ENCODE assay signal across 21 cellular contexts in genomic region chr6:48826318-48826595, GRCh38.
DNase-seq lines count a peak whose midpoint lies in the region; ATAC-seq, FAIRE-seq and TF ChIP-seq lines count a peak whose summit lies in the region.
"Had no signal": no experiment of that assay in that cellular context is flagged by ENCODE, and none has a peak within 500 bp of the region (broad histone marks: within the 10 kb centered on the region; RNA-seq: fewer than 3 reads in every experiment).

No MANE protein-coding gene starts in this region.

- TF ChIP-seq RAD21 in HCT116 (IDR thresholded peaks at IDR 0.05; ENCODE audit: low read depth) = no peak

- dilution Hi-C loops in endothelial cell of umbilical vein (cut with MboI; ENCODE audit: extremely low pct_ligation_motif_present, low sequenced_read_pairs) = no loop called here

- peaks cover 2% of the 10 kb centered on the region for H3K36me3 Mint-ChIP-seq in osteocyte (ENCODE audit: unreplicated experiment)
- no peaks in the 10 kb centered on the region for H3K36me3 Mint-ChIP-seq in stimulated activated effector memory CD8-positive, alpha-beta T cell treated with anti-CD3 and anti-CD28 coated beads, Interleukin-12 subunit alpha, Interleukin-12 subunit beta, amount 100 ng/mL, for 72 hours

- BruUV-seq in HCT116 (replicated peaks; lab: Mats Ljungman, UMichigan) (TSS peak; percentile 92), endothelial cell of umbilical vein (replicated peaks; lab: Mats Ljungman, UMichigan) (no TSS peak)

- H4K20me1 ChIP-seq in HCT116 (ENCODE audit: insufficient read depth) = no peaks in the 10 kb centered on the region
- no peaks in the 10 kb centered on the region for H4K20me1 ChIP-seq in endothelial cell of umbilical vein (replicated peaks; ENCODE audit: control insufficient read depth, extremely low read depth, insufficient read depth, low read length)

- no peaks in the 10 kb centered on the region for H3K27me3 Mint-ChIP-seq in osteocyte (ENCODE audit: unreplicated experiment)
- H3K27me3 Mint-ChIP-seq: effector memory CD8-positive, alpha-beta T cell had no signal

- H3K79me2 ChIP-seq in HCT116 (ENCODE audit: insufficient read depth, low read length) (no peaks in the 10 kb centered on the region), endothelial cell of umbilical vein (ENCODE audit: control insufficient read depth, insufficient read depth, low read length) (no peaks in the 10 kb centered on the region)

- peaks cover 36% of the 10 kb centered on the region for H3K4me1 Mint-ChIP-seq in osteocyte (ENCODE audit: unreplicated experiment)
- H3K4me1 Mint-ChIP-seq in stimulated activated effector memory CD8-positive, alpha-beta T cell treated with anti-CD3 and anti-CD28 coated beads, Interleukin-12 subunit alpha, Interleukin-12 subunit beta, amount 100 ng/mL, for 72 hours = no peaks in the 10 kb centered on the region
- H3K4me1 Mint-ChIP-seq: immature natural killer cell had no signal

- peak overlapping the region; percentile 60 for H3K4me3 Mint-ChIP-seq in osteocyte (ENCODE audit: unreplicated experiment)
- no peak overlapping the region for H3K4me3 Mint-ChIP-seq in stimulated activated effector memory CD8-positive, alpha-beta T cell treated with anti-CD3 and anti-CD28 coated beads, Interleukin-12 subunit alpha, Interleukin-12 subunit beta, amount 100 ng/mL, for 72 hours
- H3K4me3 Mint-ChIP-seq: activated naive CD4-positive, alpha-beta T cell treated with anti-CD3 and anti-CD28 coated beads for 36 hours; activated T-cell treated with anti-CD3 and anti-CD28 coated beads, Interleukin-2, amount 50 U/mL, for 4 hours; effector memory CD8-positive, alpha-beta T cell; immature natural killer cell had no signal

- H3K9me1 ChIP-seq in endothelial cell of umbilical vein (replicated peaks; ENCODE audit: control insufficient read depth, extremely low read depth, insufficient read depth, low read length) = no peaks in the 10 kb centered on the region

- H3K4me1 ChIP-seq in HCT116 (ENCODE audit: control insufficient read depth in 1 of 2, insufficient read depth in 2 of 2, low read length in 2 of 2) (peaks cover 29 to 46% of the 10 kb centered on the region in 2 experiments), endothelial cell of umbilical vein (ENCODE audit: control insufficient read depth, extremely low read depth, insufficient read depth, low read length) (peaks cover 25% of the 10 kb centered on the region)
- H3K4me1 ChIP-seq: upper lobe of left lung had no signal

- H3K36me3 ChIP-seq in HCT116 (ENCODE audit: control insufficient read depth in 1 of 2, insufficient read depth in 2 of 2, low read length in 2 of 2) (no peaks in the 10 kb centered on the region), SK-N-MC (ENCODE audit: insufficient read depth, low read length) (no peaks in the 10 kb centered on the region), endothelial cell of umbilical vein (ENCODE audit: control insufficient read depth in 2 of 2, extremely low read depth in 1 of 2, insufficient read depth in 2 of 2, low read length in 2 of 2) (no peaks in the 10 kb centered on the region)
- H3K36me3 ChIP-seq: upper lobe of left lung had no signal

- RAD21 ChIA-PET in HCT116 (lab: Charles Lee; ENCODE audit: low non-redundant PET in 1 of 2, low total read pairs in 2 of 2, uncharacterized antibody in 2 of 2, unreplicated experiment in 2 of 2) = no interaction called here

- no peaks in the 10 kb centered on the region for H3K9me3 ChIP-seq in HCT116 (ENCODE audit: control insufficient read depth in 1 of 2, insufficient read depth in 1 of 2, low read depth in 1 of 2, low read length in 2 of 2)
- no peaks in the 10 kb centered on the region for H3K9me3 ChIP-seq in SK-N-MC (ENCODE audit: low read depth, low read length)
- H3K9me3 ChIP-seq in endothelial cell of umbilical vein (replicated peaks; ENCODE audit: control insufficient read depth, insufficient read depth, low read length) = no peaks in the 10 kb centered on the region
- H3K9me3 ChIP-seq: upper lobe of left lung had no signal

- no peak for TF ChIP-seq CTCF in HCT116 (IDR thresholded peaks at IDR 0.05 in 2 of 3, conservative IDR thresholded peaks at IDR 0.05 in 1 of 3; ENCODE audit: borderline replicate concordance in 1 of 3, insufficient read depth in 1 of 3, low read depth in 2 of 3, low read length in 2 of 3)
- no peak for TF ChIP-seq CTCF in endothelial cell of umbilical vein (IDR thresholded peaks at IDR 0.05; ENCODE audit: extremely low read depth in 1 of 2, insufficient read depth in 1 of 2, low read depth in 1 of 2, low read length in 2 of 2)
- TF ChIP-seq CTCF in osteocyte (IDR thresholded peaks at IDR 0.05) = no peak

- ATAC-seq in HCT116 = no peak
- no peak for ATAC-seq in stimulated activated effector memory CD8-positive, alpha-beta T cell treated with anti-CD3 and anti-CD28 coated beads, Interleukin-12 subunit alpha, Interleukin-12 subunit beta, amount 100 ng/mL, for 72 hours
- no peak for ATAC-seq in GM19351 (IDR thresholded peaks at IDR 0.05; ENCODE audit: unreplicated experiment)
- no peak for ATAC-seq in HG03520 (IDR thresholded peaks at IDR 0.05; ENCODE audit: unreplicated experiment)
- ATAC-seq: activated T-cell treated with anti-CD3 and anti-CD28 coated beads, Interleukin-2, amount 50 U/mL, for 4 hours; effector memory CD8-positive, alpha-beta T cell had no signal

- H3K27ac ChIP-seq in HCT116 (ENCODE audit: low read depth, low read length) (peak overlapping the region; percentile 98), SK-N-MC (0 out of 2 replicates have a peak overlapping the region, but pooled peaks have one; percentile 7), endothelial cell of umbilical vein (ENCODE audit: insufficient read depth, low read depth, low read length) (peak overlapping the region; percentile 94)
- H3K27ac ChIP-seq: upper lobe of left lung had no signal

- no peak for TF ChIP-seq POLR2A in HCT116 (IDR thresholded peaks at IDR 0.05; ENCODE audit: borderline replicate concordance, extremely low read depth, insufficient read depth, insufficient read length)
- TF ChIP-seq POLR2A in endothelial cell of umbilical vein (IDR thresholded peaks at IDR 0.05; ENCODE audit: low read depth, low read length) = no peak

- POLR2A ChIA-PET in HCT116 (lab: Charles Lee) (interaction anchor here (1.1 to 1.5 kb wide), 5 partner anchors 8 to 584 kb away, joined by 3 to 4 read pairs (median 3); no protein-coding TSS in a partner anchor), endothelial cell of umbilical vein (lab: Charles Lee) (no interaction called here)

- H3K4me2 ChIP-seq in HCT116 (ENCODE audit: low read length) (peak overlapping the region; percentile 73), endothelial cell of umbilical vein (ENCODE audit: insufficient read depth, low read length) (peak overlapping the region; percentile 95)

- DNase-seq in HCT116 (ENCODE audit: low read depth, low spot score) = no peak
- DNase-seq in SK-N-MC (ENCODE audit: low read depth, low spot score) = no peak
- DNase-seq in endothelial cell of umbilical vein (ENCODE audit: low read depth, low spot score) = peak; percentile 20
- DNase-seq in osteocyte (ENCODE audit: extremely low spot score, unreplicated experiment) = no peak
- DNase-seq in stimulated activated effector memory CD8-positive, alpha-beta T cell treated with anti-CD3 and anti-CD28 coated beads, Interleukin-12 subunit alpha, Interleukin-12 subunit beta, amount 100 ng/mL, for 72 hours (ENCODE audit: low spot score in 2 of 2) = no peak
- DNase-seq in head of caudate nucleus = no peak
- DNase-seq: activated CD4-positive, alpha-beta T cell treated with anti-CD3 and anti-CD28 coated beads for 1 hour; activated CD8-positive, alpha-beta memory T cell treated with anti-CD3 and anti-CD28 coated beads for 24 hours; activated naive CD4-positive, alpha-beta T cell treated with anti-CD3 and anti-CD28 coated beads for 36 hours; activated T-cell treated with anti-CD3 and anti-CD28 coated beads, Interleukin-2, amount 50 U/mL, for 4 hours; aorta; DND-41; effector memory CD8-positive, alpha-beta T cell; immature natural killer cell; left ventricle myocardium superior; NCI-H1694 treated with DMSO at 0.1 percent for 48 hours; NK-92 treated with Interleukin-12 subunit alpha and Interleukin-12 subunit beta, amount 100 ng/mL, for 24 hours; stimulated activated CD4-positive, alpha-beta T cell treated with anti-CD3 and anti-CD28 coated beads, Interleukin-12 subunit alpha, Interleukin-12 subunit beta, amount 100 ng/mL, for 4 hours; upper lobe of left lung had no signal

- peaks cover 4% of the 10 kb centered on the region for H3K9me3 Mint-ChIP-seq in osteocyte (ENCODE audit: unreplicated experiment)
- H3K9me3 Mint-ChIP-seq in stimulated activated effector memory CD8-positive, alpha-beta T cell treated with anti-CD3 and anti-CD28 coated beads, Interleukin-12 subunit alpha, Interleukin-12 subunit beta, amount 100 ng/mL, for 72 hours = peaks cover 6% of the 10 kb centered on the region

- intact Hi-C loops in HCT116 (cut with micrococcal nuclease) = loop anchor here (2.0 kb wide), 1 partner anchor 59 kb away; no protein-coding TSS in a partner anchor
- intact Hi-C loops in endothelial cell of umbilical vein (cut with micrococcal nuclease) = loop anchor here (2.0 to 5.0 kb wide), 2 partner anchors 501 to 586 kb away; no protein-coding TSS in a partner anchor
- intact Hi-C loops in head of caudate nucleus (cut with DNase I) = no loop called here

- H3K4me3 ChIP-seq in HCT116 (replicated peaks in 1 of 2; ENCODE audit: low read depth in 1 of 2, low read length in 2 of 2) (peak overlapping the region in 1 of 2 experiments; percentile 45; a peak in 1 of 4 replicates), SK-N-MC (no peak overlapping the region), endothelial cell of umbilical vein (replicated peaks in 1 of 3; ENCODE audit: insufficient read depth in 1 of 3, low read depth in 1 of 3, low read length in 3 of 3) (peak overlapping the region in 1 of 3 experiments; percentile 46)
- H3K4me3 ChIP-seq: upper lobe of left lung had no signal

- H2AFZ ChIP-seq in HCT116 (ENCODE audit: low read depth, low read length, poor library complexity, severe bottlenecking) = peak overlapping the region; percentile 19
- peak overlapping the region; percentile 41 for H2AFZ ChIP-seq in endothelial cell of umbilical vein (ENCODE audit: low read depth, low read length)

- H3K9me2 ChIP-seq in HCT116 (ENCODE audit: insufficient read depth) = no peaks in the 10 kb centered on the region

- CTCF ChIA-PET in HCT116 (lab: Charles Lee) (interaction anchor here (1.4 kb wide), 1 partner anchor 584 kb away, joined by 12 read pairs; no protein-coding TSS in a partner anchor), endothelial cell of umbilical vein (lab: Charles Lee) (interaction anchor here (1.3 kb wide), 1 partner anchor 1038 kb away, joined by 3 read pairs; no protein-coding TSS in a partner anchor)

- H3K27ac Mint-ChIP-seq in osteocyte (ENCODE audit: unreplicated experiment) = peak overlapping the region; percentile 97
- H3K27ac Mint-ChIP-seq in stimulated activated effector memory CD8-positive, alpha-beta T cell treated with anti-CD3 and anti-CD28 coated beads, Interleukin-12 subunit alpha, Interleukin-12 subunit beta, amount 100 ng/mL, for 72 hours = no peak overlapping the region
- H3K27ac Mint-ChIP-seq: activated naive CD4-positive, alpha-beta T cell treated with anti-CD3 and anti-CD28 coated beads for 36 hours; effector memory CD8-positive, alpha-beta T cell; immature natural killer cell had no signal

- FAIRE-seq in endothelial cell of umbilical vein (lab: Jason Lieb, UNC) = no peak

- no peaks in the 10 kb centered on the region for H3K27me3 ChIP-seq in HCT116 (ENCODE audit: insufficient read depth, low read length)
- H3K27me3 ChIP-seq in endothelial cell of umbilical vein (ENCODE audit: control insufficient read depth in 2 of 2, insufficient read depth in 2 of 2, low read length in 2 of 2) = no peaks in the 10 kb centered on the region
- H3K27me3 ChIP-seq: upper lobe of left lung had no signal

- H3K9ac ChIP-seq in HCT116 (ENCODE audit: low read length) = peak overlapping the region; percentile 65
- H3K9ac ChIP-seq in SK-N-MC (ENCODE audit: insufficient read length) = no peak overlapping the region
- H3K9ac ChIP-seq in endothelial cell of umbilical vein (replicated peaks; ENCODE audit: extremely low read depth, insufficient read depth, low read length) = peak overlapping the region; percentile 85

Comparison
In these comparisons a context has a peak if more than half of its experiments do, and no peak if none do; other contexts are left out.
1. H3K27ac ChIP-seq: peak in every context shown above with its lines; median percentile 98 in HCT116; 94 in endothelial cell of umbilical vein; 7 in SK-N-MC.